In the genomic region with DNA sequence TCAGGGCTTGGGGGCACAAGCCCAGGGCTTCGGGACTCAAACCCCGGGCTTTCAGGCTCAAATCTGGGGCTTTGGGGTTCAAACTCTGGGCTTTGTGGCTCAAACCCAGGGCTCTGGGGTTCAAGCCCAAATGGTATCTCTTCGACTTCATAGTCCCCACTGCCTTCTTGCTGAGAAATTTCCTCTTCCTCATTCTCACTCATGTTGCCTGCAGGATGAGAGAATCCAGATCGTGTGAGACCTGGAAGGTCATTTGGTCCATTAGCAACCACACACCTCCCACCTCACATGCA, we compare ENCODE assay signal across 10 cellular contexts. TPM values are rescaled to one million over a fixed set of nuclear protein-coding genes. Genes with fewer than 3 reads are reported as not detected.
DNase-seq lines count a peak whose midpoint lies in the region; ATAC-seq and TF ChIP-seq lines count a peak whose summit lies in the region.
"Had no signal": no experiment of that assay in that cellular context is flagged by ENCODE, and none has a peak within 500 bp of the region (broad histone marks: within the 10 kb centered on the region; RNA-seq: fewer than 3 reads in every experiment).

No MANE protein-coding gene starts in this region.

- CTCF ChIA-PET in activated CD8-positive, alpha-beta memory T cell treated with anti-CD3 and anti-CD28 coated beads, Interleukin-2, amount 10 ng/mL, durations not matched to agents 7 days and 5 days (lab: Charles Lee): interaction anchor here (1.1 to 1.8 kb wide), 3 partner anchors 45 to 96 kb away, joined by 3 to 5 read pairs (median 4); a partner anchor contains a TSS

- peak overlapping the region in 1 of 2 donors; percentile 4 for H3K9ac ChIP-seq in liver (ENCODE audit: low read depth in 1 of 2, low read length in 2 of 2)

- peak overlapping the region; percentile 74 for H3K4me3 Mint-ChIP-seq in activated CD8-positive, alpha-beta memory T cell treated with anti-CD3 and anti-CD28 coated beads, Interleukin-2, amount 10 ng/mL, durations not matched to agents 7 days and 5 days

- H3K4me1 Mint-ChIP-seq in activated CD8-positive, alpha-beta memory T cell treated with anti-CD3 and anti-CD28 coated beads, Interleukin-2, amount 10 ng/mL, durations not matched to agents 7 days and 5 days: peaks cover 22% of the 10 kb centered on the region

- peak overlapping the region; percentile 93 to 96 for H3K27ac ChIP-seq in ascending aorta
- peak overlapping the region; percentile 58 to 95 for H3K27ac ChIP-seq in liver (ENCODE audit: low read depth in 1 of 2, low read length in 2 of 2)
- peak overlapping the region in 2 of 3 donors; percentile 95 to 98 for H3K27ac ChIP-seq in thyroid gland

- TF ChIP-seq CTCF in ascending aorta (IDR thresholded peaks at IDR 0.05) (no peak), liver (IDR thresholded peaks at IDR 0.05; ENCODE audit: low read depth, low read length, missing input control) (no peak), thyroid gland (IDR thresholded peaks at IDR 0.05) (no peak)

- 55% methylated on average over 4 of the region's 4 CpGs for WGBS in liver
- WGBS in thyroid gland, 2 donors: 61 to 62% methylated on average over 4 of the region's 4 CpGs

- no peak for DNase-seq in activated CD8-positive, alpha-beta memory T cell treated with anti-CD3 and anti-CD28 coated beads, Interleukin-2, amount 10 ng/mL, durations not matched to agents 7 days and 5 days
- DNase-seq in activated CD8-positive, alpha-beta memory T cell treated with anti-CD3 and anti-CD28 coated beads, Interleukin-2, amount 50 U/mL, for 4 hours: no peak
- DNase-seq in ascending aorta (ENCODE audit: low spot score in 2 of 2) (no peak), thyroid gland (no peak), DMS79 treated with DMSO at 0.1 percent for 48 hours (lab: John Stamatoyannopoulos, UW) (no peak), UCSD-AML1 (lab: John Stamatoyannopoulos, UW; ENCODE audit: unreplicated experiment) (no peak)
- DNase-seq: DMS79, kidney glomerular epithelial cell had no signal

- H3K9me3 ChIP-seq in ascending aorta: no peaks in the 10 kb centered on the region
- H3K9me3 ChIP-seq in liver (ENCODE audit: control insufficient read depth in 4 of 4, low read length in 3 of 4): no peaks in the 10 kb centered on the region
- H3K9me3 ChIP-seq in thyroid gland: no peaks in the 10 kb centered on the region

- ATAC-seq in activated CD8-positive, alpha-beta memory T cell treated with anti-CD3 and anti-CD28 coated beads, Interleukin-2, amount 10 ng/mL, durations not matched to agents 7 days and 5 days: no peak
- ATAC-seq in HG02938 (IDR thresholded peaks at IDR 0.05; ENCODE audit: unreplicated experiment): no peak

- no peak for TF ChIP-seq POLR2A in thyroid gland (IDR thresholded peaks at IDR 0.05)

- peaks cover 16% of the 10 kb centered on the region for H3K36me3 Mint-ChIP-seq in activated CD8-positive, alpha-beta memory T cell treated with anti-CD3 and anti-CD28 coated beads, Interleukin-2, amount 10 ng/mL, durations not matched to agents 7 days and 5 days

- H3K4me1 ChIP-seq in ascending aorta: peaks cover 0 to 6% of the 10 kb centered on the region in 2 donors
- H3K4me1 ChIP-seq in liver (ENCODE audit: control insufficient read depth in 4 of 4, insufficient read depth in 4 of 4, low read length in 3 of 4): peaks cover 5 to 51% (median 40%) of the 10 kb centered on the region in 4 donors
- H3K4me1 ChIP-seq in thyroid gland: peaks cover 8 to 24% of the 10 kb centered on the region in 2 donors

- intact Hi-C loops in ascending aorta (cut with DNase I): loop anchor here (1.0 to 5.0 kb wide), 9 partner anchors 33 to 173 kb away; a partner anchor contains a TSS
- intact Hi-C loops in thyroid gland (cut with DNase I): loop anchor here (2.0 kb wide), 1 partner anchor 81 kb away; a partner anchor contains a TSS

- peak overlapping the region; percentile 69 for H3K27ac Mint-ChIP-seq in activated CD8-positive, alpha-beta memory T cell treated with anti-CD3 and anti-CD28 coated beads, Interleukin-2, amount 10 ng/mL, durations not matched to agents 7 days and 5 days

- H3K4me3 ChIP-seq in ascending aorta: peak overlapping the region; percentile 86 to 92
- peak overlapping the region in 2 of 3 donors; percentile 60 to 81 for H3K4me3 ChIP-seq in liver (ENCODE audit: low read depth in 1 of 3, low read length in 3 of 3)
- peak overlapping the region in 1 of 3 donors; percentile 65 for H3K4me3 ChIP-seq in thyroid gland (replicated peaks in 1 of 3)

- no peaks in the 10 kb centered on the region for H3K27me3 ChIP-seq in ascending aorta
- H3K27me3 ChIP-seq in liver (ENCODE audit: control insufficient read depth in 4 of 4, insufficient read depth in 4 of 4, low read length in 3 of 4): no peaks in the 10 kb centered on the region
- H3K27me3 ChIP-seq in thyroid gland: no peaks in the 10 kb centered on the region

- no peak for TF ChIP-seq RAD21 in liver (IDR thresholded peaks at IDR 0.05)

- no peaks in the 10 kb centered on the region for H3K27me3 Mint-ChIP-seq in activated CD8-positive, alpha-beta memory T cell treated with anti-CD3 and anti-CD28 coated beads, Interleukin-2, amount 10 ng/mL, durations not matched to agents 7 days and 5 days

- H3K36me3 ChIP-seq in ascending aorta: peaks cover 8 to 11% of the 10 kb centered on the region in 2 donors
- no peaks in the 10 kb centered on the region for H3K36me3 ChIP-seq in liver (ENCODE audit: control insufficient read depth in 4 of 4, insufficient read depth in 3 of 4, low read depth in 1 of 4, low read length in 3 of 4)
- H3K36me3 ChIP-seq in thyroid gland: peaks cover 0 to 10% of the 10 kb centered on the region in 2 donors

- no peaks in the 10 kb centered on the region for H3K9me3 Mint-ChIP-seq in activated CD8-positive, alpha-beta memory T cell treated with anti-CD3 and anti-CD28 coated beads, Interleukin-2, amount 10 ng/mL, durations not matched to agents 7 days and 5 days (ENCODE audit: low read depth)

TF ChIP-seq in liver, 16 proteins besides CTCF, POLR2A, EP300 and RAD21:
- TF ChIP-seq RXRA (IDR thresholded peaks at IDR 0.05): no peak
- TF ChIP-seq, protein P1, sequence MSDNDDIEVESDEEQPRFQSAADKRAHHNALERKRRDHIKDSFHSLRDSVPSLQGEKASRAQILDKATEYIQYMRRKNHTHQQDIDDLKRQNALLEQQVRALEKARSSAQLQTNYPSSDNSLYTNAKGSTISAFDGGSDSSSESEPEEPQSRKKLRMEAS (IDR thresholded peaks at IDR 0.05): no peak
- no peak for TF ChIP-seq SP1 (IDR thresholded peaks at IDR 0.05)
- TF ChIP-seq FOXA2 (IDR thresholded peaks at IDR 0.05): no peak
- no peak for TF ChIP-seq YY1 (IDR thresholded peaks at IDR 0.05)
- TF ChIP-seq, protein P2, sequence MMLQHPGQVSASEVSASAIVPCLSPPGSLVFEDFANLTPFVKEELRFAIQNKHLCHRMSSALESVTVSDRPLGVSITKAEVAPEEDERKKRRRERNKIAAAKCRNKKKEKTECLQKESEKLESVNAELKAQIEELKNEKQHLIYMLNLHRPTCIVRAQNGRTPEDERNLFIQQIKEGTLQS (IDR thresholded peaks at IDR 0.05): no peak
- TF ChIP-seq HNF4G (IDR thresholded peaks at IDR 0.05): no peak
- TF ChIP-seq HNF4A (conservative IDR thresholded peaks at IDR 0.05): no peak

RNA-seq across cellular contexts. Expression of a gene that starts 0.6 kb away (rescaled TPM):
- total RNA-seq in activated CD8-positive, alpha-beta memory T cell treated with anti-CD3 and anti-CD28 coated beads, Interleukin-2, amount 10 ng/mL, durations not matched to agents 7 days and 5 days: 10 to 100 TPM in 1 of 2 experiments, 1 to 10 TPM in 1; 6.2 to 10.3 TPM
- 18.9 TPM for total RNA-seq in ascending aorta
- total RNA-seq in liver: 10 to 100 TPM in 1 of 2 donors, 1 to 10 TPM in 1; 8.9 to 12.8 TPM
- polyA plus RNA-seq in liver: 10 to 100 TPM in 1 of 2 donors, 1 to 10 TPM in 1; 2.2 to 16.9 TPM
- 10 to 100 TPM; 27.4 to 44.9 (median 32.3) TPM for total RNA-seq in thyroid gland

RNA-seq across cellular contexts. Expression of a gene that starts 8.9 kb away (rescaled TPM):
- 10 to 100 TPM; 11.3 to 13.2 TPM for total RNA-seq in activated CD8-positive, alpha-beta memory T cell treated with anti-CD3 and anti-CD28 coated beads, Interleukin-2, amount 10 ng/mL, durations not matched to agents 7 days and 5 days
- total RNA-seq in ascending aorta (19.6 TPM), liver (10 to 100 TPM in 1 of 2 donors, 1 to 10 TPM in 1; 6.9 to 10.5 TPM), thyroid gland (10 to 100 TPM; 13.6 to 30.7 (median 21.8) TPM)
- polyA plus RNA-seq in liver: 1 to 10 TPM; 3.8 to 6.2 TPM

RNA-seq across cellular contexts. Expression of a gene that starts 32.4 kb away (rescaled TPM):
- total RNA-seq in activated CD8-positive, alpha-beta memory T cell treated with anti-CD3 and anti-CD28 coated beads, Interleukin-2, amount 10 ng/mL, durations not matched to agents 7 days and 5 days: 10 to 100 TPM; 14.0 to 15.6 TPM
- total RNA-seq in ascending aorta (10.9 TPM), liver (1 to 10 TPM; 5.0 to 6.8 TPM), thyroid gland (10 to 100 TPM in 3 of 4 donors, 1 to 10 TPM in 1; 9.3 to 15.4 (median 11.8) TPM)
- polyA plus RNA-seq in liver: 1 to 10 TPM; 1.6 to 3.4 TPM

RNA-seq across cellular contexts. Expression of a gene that starts 45.7 kb away (rescaled TPM):
- total RNA-seq in activated CD8-positive, alpha-beta memory T cell treated with anti-CD3 and anti-CD28 coated beads, Interleukin-2, amount 10 ng/mL, durations not matched to agents 7 days and 5 days: 10 to 100 TPM; 14.5 to 14.7 TPM
- 11.3 TPM for total RNA-seq in ascending aorta
- 1 to 10 TPM; 3.4 to 3.7 TPM for total RNA-seq in liver
- polyA plus RNA-seq in liver: 1 to 10 TPM; 5.8 to 8.9 TPM
- total RNA-seq in thyroid gland: 10 to 100 TPM; 10.6 to 26.1 (median 16.5) TPM

RNA-seq across cellular contexts. Expression of a gene that starts 53.2 kb away (rescaled TPM):
- 100 to 1,000 TPM; 566 to 685 TPM for total RNA-seq in activated CD8-positive, alpha-beta memory T cell treated with anti-CD3 and anti-CD28 coated beads, Interleukin-2, amount 10 ng/mL, durations not matched to agents 7 days and 5 days
- 0.11 TPM for total RNA-seq in ascending aorta
- total RNA-seq in liver: 10 to 100 TPM in 1 of 2 donors, 1 to 10 TPM in 1; 9.4 to 11.8 TPM
- polyA plus RNA-seq in liver: 1 to 10 TPM; 4.3 to 4.4 TPM
- 1 to 10 TPM in 3 of 4 donors, under 1 TPM in 1; 0.56 to 4.6 (median 2.8) TPM for total RNA-seq in thyroid gland
